ENCODE assay signal across 13 cellular contexts in the genomic region with DNA sequence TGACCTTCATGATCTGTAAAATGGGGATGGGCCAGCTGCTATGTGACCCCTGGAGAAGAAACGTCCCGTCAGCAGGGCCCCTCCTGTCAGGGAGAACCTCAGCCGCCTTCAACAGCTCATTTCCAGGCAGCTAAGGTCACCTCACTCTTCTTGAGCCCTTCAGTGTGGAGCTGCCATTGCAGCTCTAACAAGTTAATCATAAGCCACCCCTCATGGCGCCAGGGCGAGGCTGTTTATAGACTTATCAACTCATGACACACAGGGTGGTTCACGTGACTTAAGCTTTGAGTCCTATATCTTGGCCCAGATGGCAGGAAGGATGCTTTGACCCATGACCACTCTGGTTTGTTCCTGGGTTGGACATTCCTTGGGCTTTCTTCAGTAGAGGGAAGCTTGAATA.
DNase-seq lines count a peak whose midpoint lies in the region; ATAC-seq and TF ChIP-seq lines count a peak whose summit lies in the region.
"Had no signal": no experiment of that assay in that cellular context is flagged by ENCODE, and none has a peak within 500 bp of the region (broad histone marks: within the 10 kb centered on the region; RNA-seq: fewer than 3 reads in every experiment).

No MANE protein-coding gene starts in this region.

- H3K27ac ChIP-seq in psoas muscle, result no peak overlapping the region

- no peaks in the 10 kb centered on the region for H3K36me3 Mint-ChIP-seq in stimulated activated effector memory CD8-positive, alpha-beta T cell treated with anti-CD3 and anti-CD28 coated beads, Interleukin-12 subunit alpha, Interleukin-12 subunit beta, amount 100 ng/mL, for 72 hours
- H3K36me3 Mint-ChIP-seq: CD4-positive, CD25-positive, alpha-beta regulatory T cell had no signal

- H3K9me3 Mint-ChIP-seq in stimulated activated effector memory CD8-positive, alpha-beta T cell treated with anti-CD3 and anti-CD28 coated beads, Interleukin-12 subunit alpha, Interleukin-12 subunit beta, amount 100 ng/mL, for 72 hours, result peaks cover 3% of the 10 kb centered on the region

- TF ChIP-seq CTCF in psoas muscle (IDR thresholded peaks at IDR 0.05), result no peak

- H3K4me3 Mint-ChIP-seq in stimulated activated effector memory CD8-positive, alpha-beta T cell treated with anti-CD3 and anti-CD28 coated beads, Interleukin-12 subunit alpha, Interleukin-12 subunit beta, amount 100 ng/mL, for 72 hours, result no peak overlapping the region
- H3K4me3 Mint-ChIP-seq: CD4-positive, CD25-positive, alpha-beta regulatory T cell; dendritic cell treated with granulocyte-macrophage colony-stimulating factor and Interleukin-4, amounts not matched to agents 40 ng/mL and 50 ng/mL, for 4 days; nephron progenitor cell had no signal

- no peak overlapping the region for H3K27ac Mint-ChIP-seq in stimulated activated effector memory CD8-positive, alpha-beta T cell treated with anti-CD3 and anti-CD28 coated beads, Interleukin-12 subunit alpha, Interleukin-12 subunit beta, amount 100 ng/mL, for 72 hours
- H3K27ac Mint-ChIP-seq: dendritic cell treated with granulocyte-macrophage colony-stimulating factor and Interleukin-4, amounts not matched to agents 40 ng/mL and 50 ng/mL, for 4 days; nephron progenitor cell had no signal

- DNase-seq in DMS53 treated with DMSO at 0.1 percent for 48 hours (lab: John Stamatoyannopoulos, UW; ENCODE audit: unreplicated experiment), result peak; percentile 32
- no peak for DNase-seq in adipocyte (ENCODE audit: low read depth)
- peak; percentile 28 for DNase-seq in iris pigment epithelial cell (ENCODE audit: low read depth)
- no peak for DNase-seq in psoas muscle
- DNase-seq in stimulated activated effector memory CD8-positive, alpha-beta T cell treated with anti-CD3 and anti-CD28 coated beads, Interleukin-12 subunit alpha, Interleukin-12 subunit beta, amount 100 ng/mL, for 72 hours (ENCODE audit: low spot score in 2 of 2), result no peak
- no peak for DNase-seq in HEK293T (ENCODE audit: extremely low spot score)
- DNase-seq: activated naive CD4-positive, alpha-beta T cell treated with Interleukin-2 at 50 U/mL for 16 hours; NCI-H446 treated with DMSO at 0.1 percent for 48 hours had no signal

- H3K9ac ChIP-seq in adipocyte (ENCODE audit: low read length), result peak overlapping the region; percentile 17

- H3K4me1 Mint-ChIP-seq in stimulated activated effector memory CD8-positive, alpha-beta T cell treated with anti-CD3 and anti-CD28 coated beads, Interleukin-12 subunit alpha, Interleukin-12 subunit beta, amount 100 ng/mL, for 72 hours, result no peaks in the 10 kb centered on the region
- H3K4me1 Mint-ChIP-seq: CD4-positive, CD25-positive, alpha-beta regulatory T cell had no signal

- intact Hi-C loops in psoas muscle (cut with DNase I), result loop anchor here (2.0 to 5.0 kb wide), 3 partner anchors 171 to 552 kb away; no protein-coding TSS in a partner anchor

- H3K27me3 ChIP-seq in adipocyte (replicated peaks; ENCODE audit: control insufficient read depth, insufficient read depth, low read length), result peaks cover 3% of the 10 kb centered on the region
- H3K27me3 ChIP-seq in psoas muscle (ENCODE audit: insufficient read depth in 3 of 3, low read length in 2 of 3), result no peaks in the 10 kb centered on the region

- no peaks in the 10 kb centered on the region for H3K36me3 ChIP-seq in adipocyte (ENCODE audit: control insufficient read depth, insufficient read depth, low read length, severe bottlenecking)
- H3K36me3 ChIP-seq in psoas muscle (ENCODE audit: insufficient read depth in 1 of 2, low read depth in 1 of 2), result no peaks in the 10 kb centered on the region

- peaks cover 20% of the 10 kb centered on the region for H3K9me3 ChIP-seq in adipocyte (ENCODE audit: control insufficient read depth, low read length)
- peaks cover 7% of the 10 kb centered on the region for H3K9me3 ChIP-seq in psoas muscle

- 75 to 78% (median 75%) methylated on average over 6 of the region's 6 CpGs for WGBS in psoas muscle, 3 donors

- POLR2A ChIA-PET in HEK293T (lab: Yijun Ruan, JAX), result no interaction called here

- ATAC-seq in psoas muscle, result peak; percentile 29 to 52 (median 40)
- no peak for ATAC-seq in stimulated activated effector memory CD8-positive, alpha-beta T cell treated with anti-CD3 and anti-CD28 coated beads, Interleukin-12 subunit alpha, Interleukin-12 subunit beta, amount 100 ng/mL, for 72 hours
- no peak for ATAC-seq in HG03378 (IDR thresholded peaks at IDR 0.05; ENCODE audit: unreplicated experiment)
- no peak for ATAC-seq in GM19023 (IDR thresholded peaks at IDR 0.05; ENCODE audit: unreplicated experiment)

- CTCF ChIA-PET in HEK293T (lab: Yijun Ruan, JAX), result interaction anchor here (0.6 to 1.6 kb wide), 16 partner anchors 11 to 1351 kb away, joined by 3 to 16 read pairs (median 4); no protein-coding TSS in a partner anchor

- H3K4me1 ChIP-seq in adipocyte (ENCODE audit: control insufficient read depth, insufficient read depth, low read length) (peaks cover 17% of the 10 kb centered on the region), psoas muscle (peaks cover 4% of the 10 kb centered on the region)

- no peak overlapping the region for H3K4me3 ChIP-seq in adipocyte (ENCODE audit: low read length)
- no peak overlapping the region for H3K4me3 ChIP-seq in psoas muscle

TF ChIP-seq in HEK293T, 16 proteins besides CTCF, POLR2A, EP300 and RAD21:
- TF ChIP-seq ELF4 (IDR thresholded peaks at IDR 0.05) (no peak), BHLHE40 (IDR thresholded peaks at IDR 0.05; ENCODE audit: borderline replicate concordance) (no peak), FOXA1 (IDR thresholded peaks at IDR 0.05) (no peak), L3MBTL2 (conservative IDR thresholded peaks at IDR 0.05) (no peak), FOXM1 (IDR thresholded peaks at IDR 0.05; ENCODE audit: borderline replicate concordance) (no peak), ARNT (IDR thresholded peaks at IDR 0.05) (no peak), LEF1 (IDR thresholded peaks at IDR 0.05; ENCODE audit: borderline replicate concordance) (no peak), SUZ12 (IDR thresholded peaks at IDR 0.05) (no peak), SP1 (IDR thresholded peaks at IDR 0.05) (no peak)
- TF ChIP-seq, protein P1, sequence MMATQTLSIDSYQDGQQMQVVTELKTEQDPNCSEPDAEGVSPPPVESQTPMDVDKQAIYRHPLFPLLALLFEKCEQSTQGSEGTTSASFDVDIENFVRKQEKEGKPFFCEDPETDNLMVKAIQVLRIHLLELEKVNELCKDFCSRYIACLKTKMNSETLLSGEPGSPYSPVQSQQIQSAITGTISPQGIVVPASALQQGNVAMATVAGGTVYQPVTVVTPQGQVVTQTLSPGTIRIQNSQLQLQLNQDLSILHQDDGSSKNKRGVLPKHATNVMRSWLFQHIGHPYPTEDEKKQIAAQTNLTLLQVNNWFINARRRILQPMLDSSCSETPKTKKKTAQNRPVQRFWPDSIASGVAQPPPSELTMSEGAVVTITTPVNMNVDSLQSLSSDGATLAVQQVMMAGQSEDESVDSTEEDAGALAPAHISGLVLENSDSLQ (IDR thresholded peaks at IDR 0.05), result no peak

Comparison
In these comparisons a context has a peak if more than half of its experiments do, and no peak if none do; other contexts are left out.
1. DNase-seq: peak in DMS53 treated with DMSO at 0.1 percent for 48 hours (single experiment) and iris pigment epithelial cell (single experiment); none in adipocyte (single experiment), psoas muscle (0 of 2), stimulated activated effector memory CD8-positive, alpha-beta T cell treated with anti-CD3 and anti-CD28 coated beads, Interleukin-12 subunit alpha, Interleukin-12 subunit beta, amount 100 ng/mL, for 72 hours (0 of 2) and HEK293T (single experiment).
2. ATAC-seq: peak in psoas muscle (4 of 4); none in stimulated activated effector memory CD8-positive, alpha-beta T cell treated with anti-CD3 and anti-CD28 coated beads, Interleukin-12 subunit alpha, Interleukin-12 subunit beta, amount 100 ng/mL, for 72 hours (single experiment), HG03378 (single experiment) and GM19023 (single experiment).